ENCODE assay signal across 9 cellular contexts in the genomic region with DNA sequence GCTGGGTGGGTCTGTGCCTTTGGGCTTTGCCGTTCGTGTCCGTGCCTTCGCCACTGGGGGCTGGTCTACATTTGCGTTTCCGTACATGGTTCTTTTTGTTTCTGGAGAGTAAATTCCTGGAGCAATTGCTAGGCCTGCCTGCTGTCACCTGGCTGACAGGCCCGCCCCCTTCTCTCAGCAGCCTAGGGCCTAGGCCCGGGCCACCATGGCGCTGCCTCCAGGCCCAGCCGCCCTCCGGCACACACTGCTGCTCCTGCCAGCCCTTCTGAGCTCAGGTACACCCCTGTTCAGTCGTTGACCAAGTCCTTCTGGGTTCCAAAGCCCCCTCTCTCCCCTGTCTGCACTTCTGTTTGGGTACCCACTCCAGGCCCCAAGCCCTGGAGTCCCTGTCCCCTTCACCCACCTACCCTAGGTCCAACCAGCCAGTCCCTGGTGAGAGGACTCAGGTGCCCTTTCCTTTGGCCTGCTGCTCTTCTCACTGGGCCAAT. TPM values are rescaled to one million over a fixed set of nuclear protein-coding genes. Genes with fewer than 3 reads are reported as not detected.
A peak's percentile ranks its signal among the peaks of the same experiment; 100 is the strongest.
DNase-seq lines count a peak whose midpoint lies in the region; ATAC-seq, FAIRE-seq and TF ChIP-seq lines count a peak whose summit lies in the region.
"Had no signal": no experiment of that assay in that cellular context is flagged by ENCODE, and none has a peak within 500 bp of the region (broad histone marks: within the 10 kb centered on the region; RNA-seq: fewer than 3 reads in every experiment).

No MANE protein-coding gene starts in this region.

- H3K27ac ChIP-seq in A549 (no peak overlapping the region), cingulate gyrus (ENCODE audit: low read depth, low read length) (peak overlapping the region; percentile 47)

- no peak for TF ChIP-seq EP300 in A549 (IDR thresholded peaks at IDR 0.05)

- H3K4me3 ChIP-seq in A549 (no peak overlapping the region), mucosa of stomach (ENCODE audit: low read length) (peak overlapping the region; percentile 38)

- FAIRE-seq in A549 (lab: Jason Lieb, UNC) = no peak
- FAIRE-seq: colon had no signal

- POLR2A ChIA-PET in A549 (lab: Yijun Ruan, JAX) = no interaction called here

- H3K27me3 ChIP-seq in mucosa of stomach (ENCODE audit: control insufficient read depth, insufficient read depth, low read length) = no peaks in the 10 kb centered on the region

- no peak for TF ChIP-seq CTCF in A549 (IDR thresholded peaks at IDR 0.05)

- H3K4me2 ChIP-seq in A549 = peak overlapping the region; percentile 87; the same call in 1 of the 3 replicates

- WGBS in A549 (ENCODE audit: missing lambda C conversion rate) = 87% methylated on average over 12 of the region's 12 CpGs

- H3K36me3 ChIP-seq in mucosa of stomach (ENCODE audit: control insufficient read depth, insufficient read depth, low read length) = no peaks in the 10 kb centered on the region

- H3K4me1 ChIP-seq in A549 (no peaks in the 10 kb centered on the region), mucosa of stomach (ENCODE audit: control insufficient read depth, insufficient read depth, low read length) (peaks cover 14% of the 10 kb centered on the region)

- DNase-seq in A549 (ENCODE audit: low read depth in 1 of 2, low spot score in 1 of 2) = no peak
- DNase-seq in NCI-H2081 (lab: John Stamatoyannopoulos, UW) = no peak
- no peak for DNase-seq in stimulated activated CD4-positive, alpha-beta T cell treated with anti-CD3 and anti-CD28 coated beads, Interleukin-12 subunit alpha, Interleukin-12 subunit beta, amount 100 ng/mL, for 4 hours

- TF ChIP-seq RAD21 in A549 (conservative IDR thresholded peaks at IDR 0.05 in 1 of 2, IDR thresholded peaks at IDR 0.05 in 1 of 2) = no peak

- H3K9me3 ChIP-seq in A549 (no peaks in the 10 kb centered on the region), mucosa of stomach (ENCODE audit: control insufficient read depth, low read length) (no peaks in the 10 kb centered on the region)

- ATAC-seq in A549 = no peak
- ATAC-seq in HG03066 (IDR thresholded peaks at IDR 0.05; ENCODE audit: low read depth, unreplicated experiment) = peak; percentile 6
- no peak for ATAC-seq in GM18520 (IDR thresholded peaks at IDR 0.05; ENCODE audit: unreplicated experiment)
- ATAC-seq in GM19467 (IDR thresholded peaks at IDR 0.05; ENCODE audit: unreplicated experiment) = no peak

- peak overlapping the region; percentile 63 for H3K9ac ChIP-seq in mucosa of stomach (ENCODE audit: low read length)

- no peak for TF ChIP-seq POLR2A in A549 (IDR thresholded peaks at IDR 0.05; ENCODE audit: low read length)

- CTCF ChIA-PET in A549 (lab: Yijun Ruan, JAX) = no interaction called here

TF ChIP-seq in A549, 52 proteins besides CTCF, POLR2A, EP300 and RAD21:
- TF ChIP-seq RCOR1 (IDR thresholded peaks at IDR 0.05; ENCODE audit: low read depth, low read length) = no peak
- TF ChIP-seq, protein P1, sequence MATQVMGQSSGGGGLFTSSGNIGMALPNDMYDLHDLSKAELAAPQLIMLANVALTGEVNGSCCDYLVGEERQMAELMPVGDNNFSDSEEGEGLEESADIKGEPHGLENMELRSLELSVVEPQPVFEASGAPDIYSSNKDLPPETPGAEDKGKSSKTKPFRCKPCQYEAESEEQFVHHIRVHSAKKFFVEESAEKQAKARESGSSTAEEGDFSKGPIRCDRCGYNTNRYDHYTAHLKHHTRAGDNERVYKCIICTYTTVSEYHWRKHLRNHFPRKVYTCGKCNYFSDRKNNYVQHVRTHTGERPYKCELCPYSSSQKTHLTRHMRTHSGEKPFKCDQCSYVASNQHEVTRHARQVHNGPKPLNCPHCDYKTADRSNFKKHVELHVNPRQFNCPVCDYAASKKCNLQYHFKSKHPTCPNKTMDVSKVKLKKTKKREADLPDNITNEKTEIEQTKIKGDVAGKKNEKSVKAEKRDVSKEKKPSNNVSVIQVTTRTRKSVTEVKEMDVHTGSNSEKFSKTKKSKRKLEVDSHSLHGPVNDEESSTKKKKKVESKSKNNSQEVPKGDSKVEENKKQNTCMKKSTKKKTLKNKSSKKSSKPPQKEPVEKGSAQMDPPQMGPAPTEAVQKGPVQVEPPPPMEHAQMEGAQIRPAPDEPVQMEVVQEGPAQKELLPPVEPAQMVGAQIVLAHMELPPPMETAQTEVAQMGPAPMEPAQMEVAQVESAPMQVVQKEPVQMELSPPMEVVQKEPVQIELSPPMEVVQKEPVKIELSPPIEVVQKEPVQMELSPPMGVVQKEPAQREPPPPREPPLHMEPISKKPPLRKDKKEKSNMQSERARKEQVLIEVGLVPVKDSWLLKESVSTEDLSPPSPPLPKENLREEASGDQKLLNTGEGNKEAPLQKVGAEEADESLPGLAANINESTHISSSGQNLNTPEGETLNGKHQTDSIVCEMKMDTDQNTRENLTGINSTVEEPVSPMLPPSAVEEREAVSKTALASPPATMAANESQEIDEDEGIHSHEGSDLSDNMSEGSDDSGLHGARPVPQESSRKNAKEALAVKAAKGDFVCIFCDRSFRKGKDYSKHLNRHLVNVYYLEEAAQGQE (IDR thresholded peaks at IDR 0.05) = no peak
- no peak for TF ChIP-seq TP53 (CRISPR knock-in tag; IDR thresholded peaks at IDR 0.05)
- TF ChIP-seq KDM5A (IDR thresholded peaks at IDR 0.05) = no peak
- TF ChIP-seq ZC3H11A (IDR thresholded peaks at IDR 0.05) = no peak
- TF ChIP-seq MYC (IDR thresholded peaks at IDR 0.05; ENCODE audit: borderline replicate concordance, low read length) = no peak
- TF ChIP-seq, protein P2, sequence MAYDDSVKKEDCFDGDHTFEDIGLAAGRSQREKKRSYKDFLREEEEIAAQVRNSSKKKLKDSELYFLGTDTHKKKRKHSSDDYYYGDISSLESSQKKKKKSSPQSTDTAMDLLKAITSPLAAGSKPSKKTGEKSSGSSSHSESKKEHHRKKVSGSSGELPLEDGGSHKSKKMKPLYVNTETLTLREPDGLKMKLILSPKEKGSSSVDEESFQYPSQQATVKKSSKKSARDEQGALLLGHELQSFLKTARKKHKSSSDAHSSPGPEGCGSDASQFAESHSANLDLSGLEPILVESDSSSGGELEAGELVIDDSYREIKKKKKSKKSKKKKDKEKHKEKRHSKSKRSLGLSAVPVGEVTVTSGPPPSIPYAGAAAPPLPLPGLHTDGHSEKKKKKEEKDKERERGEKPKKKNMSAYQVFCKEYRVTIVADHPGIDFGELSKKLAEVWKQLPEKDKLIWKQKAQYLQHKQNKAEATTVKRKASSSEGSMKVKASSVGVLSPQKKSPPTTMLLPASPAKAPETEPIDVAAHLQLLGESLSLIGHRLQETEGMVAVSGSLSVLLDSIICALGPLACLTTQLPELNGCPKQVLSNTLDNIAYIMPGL (CRISPR knock-in tag; IDR thresholded peaks at IDR 0.05; ENCODE audit: borderline replicate concordance) = no peak
- no peak for TF ChIP-seq ESRRA (IDR thresholded peaks at IDR 0.05; ENCODE audit: borderline replicate concordance, low read length)
- TF ChIP-seq FOSL2 (IDR thresholded peaks at IDR 0.05) = no peak
- no peak for TF ChIP-seq FOSL2 (CRISPR knock-in tag; IDR thresholded peaks at IDR 0.05)
- TF ChIP-seq CHD4 (IDR thresholded peaks at IDR 0.05; ENCODE audit: borderline replicate concordance) = no peak
- TF ChIP-seq HOXB5 (CRISPR knock-in tag; IDR thresholded peaks at IDR 0.05) = no peak

RNA-seq across cellular contexts. Expression of a gene that starts 0.6 kb away (rescaled TPM):
- polyA plus RNA-seq in A549 (2011; rRNA removed) (0.56 and 0.57 TPM in 2 replicates), A549 (2017; fragmentation: RNase III; extraction: RNeasy Plus Mini Kit Qiagen cat#74134 plus additional on column Dnase treatment) (0.58 to 0.82 TPM (median 0.75 TPM) in 3 replicates)
- polyA plus RNA-seq in A549 (2012; cell fraction: cytosol; rRNA removed) = 0.61 and 0.74 TPM in 2 replicates
- 1.0 and 1.3 TPM in 2 replicates for polyA plus RNA-seq in A549 (2012; cell fraction: nucleus; rRNA removed)
- polyA minus RNA-seq in A549 (2011; rRNA and poly(A)+ RNA removed) = 0.83 and 2.1 TPM in 2 replicates

RNA-seq across cellular contexts. Expression of a gene that starts 4.4 kb away (rescaled TPM):
- polyA plus RNA-seq in A549 (2011; rRNA removed) (not detected in 2 replicates), A549 (2017; fragmentation: RNase III; extraction: RNeasy Plus Mini Kit Qiagen cat#74134 plus additional on column Dnase treatment) (not detected in 3 replicates)
- 0.08 TPM in 1 of 2 replicates, not detected in the other for polyA plus RNA-seq in A549 (2012; cell fraction: cytosol; rRNA removed)
- 0.17 TPM in 1 of 2 replicates, not detected in the other for polyA plus RNA-seq in A549 (2012; cell fraction: nucleus; rRNA removed)
- polyA minus RNA-seq in A549 (2011; rRNA and poly(A)+ RNA removed) = 0.25 TPM in 1 of 2 replicates, not detected in the other

RNA-seq across cellular contexts. Expression of a gene that starts 34.1 kb away (rescaled TPM):
- polyA plus RNA-seq in A549 (2011; rRNA removed) = 34.4 and 35.3 TPM in 2 replicates
- 13.9 and 16.0 TPM in 2 replicates for polyA plus RNA-seq in A549 (2012; cell fraction: cytosol; rRNA removed)
- 9.6 and 13.0 TPM in 2 replicates for polyA plus RNA-seq in A549 (2012; cell fraction: nucleus; rRNA removed)
- polyA plus RNA-seq in A549 (2017; fragmentation: RNase III; extraction: RNeasy Plus Mini Kit Qiagen cat#74134 plus additional on column Dnase treatment) = 14.4 to 17.1 TPM (median 15.5 TPM) in 3 replicates
- 21.0 and 22.1 TPM in 2 replicates for polyA minus RNA-seq in A549 (2011; rRNA and poly(A)+ RNA removed)

RNA-seq across cellular contexts. Expression of a gene that starts 40.6 kb away (rescaled TPM):
- polyA plus RNA-seq in A549 (2011; rRNA removed) (140 and 150 TPM in 2 replicates), A549 (2017; fragmentation: RNase III; extraction: RNeasy Plus Mini Kit Qiagen cat#74134 plus additional on column Dnase treatment) (88.7 to 93.3 TPM (median 91.0 TPM) in 3 replicates)
- polyA plus RNA-seq in A549 (2012; cell fraction: cytosol; rRNA removed) = 56.4 and 62.8 TPM in 2 replicates
- 24.5 and 25.7 TPM in 2 replicates for polyA plus RNA-seq in A549 (2012; cell fraction: nucleus; rRNA removed)
- 63.8 and 65.4 TPM in 2 replicates for polyA minus RNA-seq in A549 (2011; rRNA and poly(A)+ RNA removed)
